1 cellular context compared by ENCODE assay signal in the genomic region with DNA sequence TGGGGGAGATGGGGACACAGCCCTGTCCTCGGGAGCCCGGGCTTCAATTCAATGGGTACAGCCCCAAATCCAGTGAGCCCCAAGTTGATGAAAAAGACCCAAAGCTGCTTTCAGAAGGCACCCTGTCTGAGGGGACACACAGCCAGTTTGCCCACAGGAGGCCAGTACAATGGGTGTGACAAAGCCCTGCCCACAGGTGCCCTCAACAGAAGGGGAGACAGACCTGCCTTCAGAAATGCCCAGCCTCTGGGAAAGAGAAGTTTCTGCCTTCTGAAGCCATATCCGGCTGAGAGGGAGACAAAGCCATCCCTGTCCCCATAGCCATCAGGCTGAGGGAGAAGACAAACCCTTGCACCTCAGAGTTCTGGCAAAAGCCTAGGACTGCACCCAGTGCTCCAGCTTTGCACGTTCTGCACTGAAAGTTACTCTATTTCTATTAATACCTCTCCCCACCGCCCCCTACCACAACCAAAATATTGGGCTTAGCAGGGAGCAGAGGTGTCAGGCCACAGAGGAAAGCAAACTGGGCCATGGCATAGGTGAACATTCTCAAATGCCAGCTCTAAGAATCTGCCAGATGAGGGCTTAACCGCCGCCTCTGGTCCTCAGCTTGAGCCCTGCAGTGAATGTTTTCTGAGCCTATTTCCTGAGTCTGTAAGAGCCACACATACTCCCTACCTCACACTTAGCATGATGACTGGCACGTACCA.
TF ChIP-seq lines count a peak whose summit lies in the region.

No MANE protein-coding gene starts in this region.

TF ChIP-seq in HepG2, 621 proteins besides CTCF, POLR2A, EP300 and RAD21:
- TF ChIP-seq TBX2 (CRISPR knock-in tag; IDR thresholded peaks at IDR 0.05; ENCODE audit: borderline replicate concordance) (0 out of 2 replicates have a peak, but pooled peaks have one; percentile 15), CSRNP2 (CRISPR knock-in tag; conservative IDR thresholded peaks at IDR 0.05; ENCODE audit: low read depth) (no peak)
